In the genomic region with DNA sequence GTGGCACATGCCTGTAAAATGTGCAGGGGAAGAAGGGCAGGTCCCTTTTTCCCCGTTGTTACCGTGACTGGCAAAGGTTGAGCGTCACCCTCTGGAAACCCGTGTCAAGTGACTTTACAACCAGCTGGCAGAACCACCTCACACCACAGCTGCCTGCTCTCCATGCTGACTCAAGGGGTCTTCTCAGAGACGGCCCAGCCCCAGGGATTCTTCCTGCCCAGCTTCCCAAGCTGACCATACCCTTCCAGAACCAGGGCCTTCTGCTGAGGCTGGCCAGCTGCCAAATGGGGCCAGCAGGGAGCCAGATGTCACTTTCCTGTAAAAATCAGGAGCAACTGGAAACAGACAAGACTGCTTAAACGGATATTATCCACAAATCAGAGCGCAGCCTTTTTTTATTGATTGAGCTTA, we compare ENCODE assay signal across 14 cellular contexts. TPM values are rescaled to one million over a fixed set of nuclear protein-coding genes. Genes with fewer than 3 reads are reported as not detected.
DNase-seq lines count a peak whose midpoint lies in the region; ATAC-seq and TF ChIP-seq lines count a peak whose summit lies in the region.
"Had no signal": no experiment of that assay in that cellular context is flagged by ENCODE, and none has a peak within 500 bp of the region (broad histone marks: within the 10 kb centered on the region; RNA-seq: fewer than 3 reads in every experiment).

No MANE protein-coding gene starts in this region.

- DNase-seq in BE2C: peak; percentile 91
- peak; percentile 27 to 91 (median 75) for DNase-seq in NCI-H1417 (lab: John Stamatoyannopoulos, UW)
- DNase-seq in SHP77 (lab: John Stamatoyannopoulos, UW): peak; percentile 87 to 88
- no peak for DNase-seq in right lobe of liver
- no peak for DNase-seq in activated T-cell treated with anti-CD3 and anti-CD28 coated beads, Interleukin-2, amount 50 U/mL, for 72 hours
- DNase-seq in stimulated activated CD8-positive, alpha-beta memory T cell treated with anti-CD3 and anti-CD28 coated beads, Interleukin-4, amount 100 ng/mL, for 48 hours: no peak
- DNase-seq: activated T-cell treated with anti-CD3 and anti-CD28 coated beads for 4 hours, AML-193, right cardiac atrium had no signal

- peak overlapping the region; percentile 15 for H3K4me3 ChIP-seq in BE2C (ENCODE audit: low read depth, low read length)
- no peak overlapping the region for H3K4me3 ChIP-seq in right lobe of liver
- H3K4me3 ChIP-seq: lung had no signal

- H3K36me3 ChIP-seq in BE2C (no peaks in the 10 kb centered on the region; the same call in 1 of the 2 replicates), right lobe of liver (peaks cover 0 to 2% (median 0%) of the 10 kb centered on the region in 4 donors)

- intact Hi-C loops in right lobe of liver (cut with DNase I): no loop called here

- TF ChIP-seq CTCF in BE2C (IDR thresholded peaks at IDR 0.05; ENCODE audit: low read depth, low read length) (peak; percentile 3; the same call in 1 of the 2 replicates), right lobe of liver (IDR thresholded peaks at IDR 0.05) (no peak)

- no peaks in the 10 kb centered on the region for H3K9me3 ChIP-seq in BE2C
- H3K9me3 ChIP-seq in right lobe of liver: no peaks in the 10 kb centered on the region

- H3K4me1 ChIP-seq in BE2C: peaks cover 44% of the 10 kb centered on the region
- H3K4me1 ChIP-seq in right lobe of liver: peaks cover 0 to 62% (median 20%) of the 10 kb centered on the region in 4 donors

- H3K9me3 Mint-ChIP-seq in activated T-cell treated with anti-CD3 and anti-CD28 coated beads, Interleukin-2, amount 50 U/mL, for 72 hours: no peaks in the 10 kb centered on the region

- 16% methylated on average over 5 of the region's 7 CpGs for WGBS in right lobe of liver (ENCODE audit: insufficient coverage, low coverage, low lambda C conversion rate, missing lambda C conversion rate)

- peak in 2 of 4 donors; percentile 40 to 41 for ATAC-seq in right lobe of liver
- ATAC-seq in activated T-cell treated with anti-CD3 and anti-CD28 coated beads, Interleukin-2, amount 50 U/mL, for 72 hours (replicated peaks in 1 of 2): no peak
- no peak for ATAC-seq in GM21447 (IDR thresholded peaks at IDR 0.05; ENCODE audit: unreplicated experiment)
- ATAC-seq in HG02884 (IDR thresholded peaks at IDR 0.05; ENCODE audit: unreplicated experiment): no peak
- ATAC-seq: right cardiac atrium had no signal

- no peaks in the 10 kb centered on the region for H3K27me3 Mint-ChIP-seq in activated T-cell treated with anti-CD3 and anti-CD28 coated beads, Interleukin-2, amount 50 U/mL, for 72 hours (ENCODE audit: low read depth)

- H3K27ac Mint-ChIP-seq in activated T-cell treated with anti-CD3 and anti-CD28 coated beads, Interleukin-2, amount 50 U/mL, for 72 hours: no peak overlapping the region

- peaks cover 10% of the 10 kb centered on the region for H3K4me1 Mint-ChIP-seq in activated T-cell treated with anti-CD3 and anti-CD28 coated beads, Interleukin-2, amount 50 U/mL, for 72 hours (ENCODE audit: low read depth)

- TF ChIP-seq POLR2A in right lobe of liver (IDR thresholded peaks at IDR 0.05): no peak

- no peaks in the 10 kb centered on the region for H3K36me3 Mint-ChIP-seq in activated T-cell treated with anti-CD3 and anti-CD28 coated beads, Interleukin-2, amount 50 U/mL, for 72 hours (ENCODE audit: insufficient read depth in 2 of 2)

- no peak overlapping the region for H3K4me3 Mint-ChIP-seq in activated T-cell treated with anti-CD3 and anti-CD28 coated beads, Interleukin-2, amount 50 U/mL, for 72 hours

- H3K27me3 ChIP-seq in BE2C (no peaks in the 10 kb centered on the region), right lobe of liver (no peaks in the 10 kb centered on the region)

- H3K27ac ChIP-seq in right lobe of liver: peak overlapping the region in 2 of 3 donors; percentile 27 to 68

RNA-seq across cellular contexts. Expression of a gene that starts 6.3 kb away (rescaled TPM):
- 41.3 TPM for polyA plus RNA-seq in BE2C (2012; ENCODE audit: insufficient read depth, insufficient read length, low read depth)
- 100 to 1,000 TPM; 265 to 457 (median 317) TPM for total RNA-seq in right lobe of liver
- total RNA-seq in activated T-cell treated with anti-CD3 and anti-CD28 coated beads, Interleukin-2, amount 50 U/mL, for 72 hours: 10 to 100 TPM in 1 of 2 donors, 1 to 10 TPM in 1; 9.1 to 12.7 TPM

RNA-seq across cellular contexts. Expression of a gene that starts 23.2 kb away (rescaled TPM):
- not detected for polyA plus RNA-seq in BE2C (2012; ENCODE audit: insufficient read depth, insufficient read length, low read depth)
- total RNA-seq in right lobe of liver: not detected
- total RNA-seq in activated T-cell treated with anti-CD3 and anti-CD28 coated beads, Interleukin-2, amount 50 U/mL, for 72 hours: not detected
- total RNA-seq: cardiac septum, frontal cortex, lung, right cardiac atrium had no signal
- polyA plus RNA-seq: lung, right cardiac atrium had no signal

Comparison
In these comparisons a context has a peak if more than half of its experiments do, and no peak if none do; other contexts are left out.
1. DNase-seq: peak in BE2C (single experiment), NCI-H1417 (3 of 3) and SHP77 (2 of 2); none in right lobe of liver (0 of 3), activated T-cell treated with anti-CD3 and anti-CD28 coated beads, Interleukin-2, amount 50 U/mL, for 72 hours (0 of 2) and stimulated activated CD8-positive, alpha-beta memory T cell treated with anti-CD3 and anti-CD28 coated beads, Interleukin-4, amount 100 ng/mL, for 48 hours (single experiment).
2. RNA of a gene that starts 6.3 kb away (total RNA-seq): 265 to 457 TPM in right lobe of liver; 9.1 to 12.7 TPM in activated T-cell treated with anti-CD3 and anti-CD28 coated beads, Interleukin-2, amount 50 U/mL, for 72 hours; every median in the first group is over 10 times any median in the second.